In genomic region chr13:106867249-106867648, GRCh38 we compare ENCODE assay signal across 13 cellular contexts.
A peak's percentile ranks its signal among the peaks of the same experiment; 100 is the strongest.
DNase-seq lines count a peak whose midpoint lies in the region; ATAC-seq, FAIRE-seq and TF ChIP-seq lines count a peak whose summit lies in the region.
"Had no signal": no experiment of that assay in that cellular context is flagged by ENCODE, and none has a peak within 500 bp of the region (broad histone marks: within the 10 kb centered on the region; RNA-seq: fewer than 3 reads in every experiment).

No MANE protein-coding gene starts in this region.

- no peaks in the 10 kb centered on the region for H3K36me3 ChIP-seq in A673 (ENCODE audit: insufficient read depth, low read length, poor library complexity, severe bottlenecking)
- no peaks in the 10 kb centered on the region for H3K36me3 ChIP-seq in pancreas
- H3K36me3 ChIP-seq: right lobe of liver had no signal

- H3K27ac ChIP-seq in A673 (ENCODE audit: low read depth, low read length, poor library complexity, severe bottlenecking) (no peak overlapping the region), pancreas (no peak overlapping the region)
- H3K27ac ChIP-seq: right lobe of liver had no signal

- WGBS in pancreas, 2 donors: 17 to 20% methylated on average over 13 of the region's 13 CpGs

- H3K27me3 ChIP-seq in A673 (replicated peaks; ENCODE audit: insufficient read depth, low read depth, low read length, poor library complexity): peaks cover 30% of the 10 kb centered on the region
- no peaks in the 10 kb centered on the region for H3K27me3 ChIP-seq in pancreas
- H3K27me3 ChIP-seq: right lobe of liver had no signal

- no peak for FAIRE-seq in pancreas (lab: Jason Lieb, UNC)

- POLR2A ChIA-PET in A673 (lab: Charles Lee; ENCODE audit: low non-redundant PET): no interaction called here

- BruUV-seq in A673 (replicated peaks; lab: Mats Ljungman, UMichigan): no TSS peak

- peaks cover 8% of the 10 kb centered on the region for H3K27me3 Mint-ChIP-seq in activated T-cell treated with anti-CD3 and anti-CD28 coated beads, Interleukin-2, amount 50 U/mL, for 24 hours
- H3K27me3 Mint-ChIP-seq: effector memory CD8-positive, alpha-beta T cell had no signal

- peak in 3 of 4 donors; percentile 43 to 65 (median 59) for ATAC-seq in pancreas
- ATAC-seq: activated T-cell treated with anti-CD3 and anti-CD28 coated beads, Interleukin-2, amount 50 U/mL, for 72 hours; effector memory CD8-positive, alpha-beta T cell had no signal

- H3K4me3 ChIP-seq in A673 (ENCODE audit: low read depth, low read length, poor library complexity, severe bottlenecking) (no peak overlapping the region), pancreas (peak overlapping the region in 1 of 4 donors; percentile 32)
- H3K4me3 ChIP-seq: right lobe of liver had no signal

- no peaks in the 10 kb centered on the region for H3K9me3 ChIP-seq in A673 (ENCODE audit: low read depth, low read length, poor library complexity, severe bottlenecking)
- H3K9me3 ChIP-seq in pancreas: no peaks in the 10 kb centered on the region
- H3K9me3 ChIP-seq: right lobe of liver had no signal

- H3K27ac Mint-ChIP-seq in activated T-cell treated with anti-CD3 and anti-CD28 coated beads, Interleukin-2, amount 50 U/mL, for 24 hours: no peak overlapping the region
- H3K27ac Mint-ChIP-seq: activated T-cell treated with anti-CD3 and anti-CD28 coated beads, Interleukin-2, amount 50 U/mL, for 72 hours; effector memory CD8-positive, alpha-beta T cell had no signal

- intact Hi-C loops in A673 (cut with micrococcal nuclease; ENCODE audit: unreplicated experiment) (no loop called here), pancreas (cut with DNase I) (no loop called here)

- DNase-seq in A673 (ENCODE audit: low spot score): peak; percentile 5
- peak; percentile 64 for DNase-seq in OCI-M1 (lab: John Stamatoyannopoulos, UW)
- DNase-seq in fibroblast of peridontal ligament (ENCODE audit: extremely low read depth): peak; percentile 8
- no peak for DNase-seq in pancreas
- DNase-seq in activated T-cell treated with anti-CD3 and anti-CD28 coated beads, Interleukin-2, amount 50 U/mL, for 24 hours: no peak
- DNase-seq in effector CD4-positive, alpha-beta T cell: no peak
- DNase-seq in activated naive CD4-positive, alpha-beta T cell treated with anti-CD3 and anti-CD28 coated beads, Interleukin-2, amount 50 U/mL, for 16 hours: no peak
- no peak for DNase-seq in NAMALWA (ENCODE audit: low spot score)
- DNase-seq: activated T-cell treated with anti-CD3 and anti-CD28 coated beads, Interleukin-2, amount 50 U/mL, for 72 hours; AML-193; effector memory CD8-positive, alpha-beta T cell; NCI-H1436 treated with DMSO at 0.1 percent for 48 hours; right lobe of liver had no signal

- H3K4me3 Mint-ChIP-seq in activated T-cell treated with anti-CD3 and anti-CD28 coated beads, Interleukin-2, amount 50 U/mL, for 24 hours: no peak overlapping the region
- H3K4me3 Mint-ChIP-seq: activated T-cell treated with anti-CD3 and anti-CD28 coated beads, Interleukin-2, amount 50 U/mL, for 72 hours; effector memory CD8-positive, alpha-beta T cell had no signal

- TF ChIP-seq CTCF in A673 (conservative IDR thresholded peaks at IDR 0.05; ENCODE audit: low read depth, low read length) (no peak), pancreas (IDR thresholded peaks at IDR 0.05) (no peak)

- H3K4me1 Mint-ChIP-seq in activated T-cell treated with anti-CD3 and anti-CD28 coated beads, Interleukin-2, amount 50 U/mL, for 24 hours (ENCODE audit: low read depth): peaks cover 2% of the 10 kb centered on the region

- no peaks in the 10 kb centered on the region for H3K36me3 Mint-ChIP-seq in activated T-cell treated with anti-CD3 and anti-CD28 coated beads, Interleukin-2, amount 50 U/mL, for 24 hours (ENCODE audit: low read depth)

- H3K9me3 Mint-ChIP-seq in activated T-cell treated with anti-CD3 and anti-CD28 coated beads, Interleukin-2, amount 50 U/mL, for 24 hours: no peaks in the 10 kb centered on the region

- CTCF ChIA-PET in A673 (lab: Charles Lee): no interaction called here

- H3K4me1 ChIP-seq in A673 (ENCODE audit: insufficient read depth, low read length, poor library complexity, severe bottlenecking): no peaks in the 10 kb centered on the region
- no peaks in the 10 kb centered on the region for H3K4me1 ChIP-seq in pancreas
- H3K4me1 ChIP-seq: right lobe of liver had no signal

Comparison
In these comparisons a context has a peak if more than half of its experiments do, and no peak if none do; other contexts are left out.
1. DNase-seq: peak in A673 (single experiment), OCI-M1 (single experiment) and fibroblast of peridontal ligament (single experiment); none in pancreas (0 of 6), activated T-cell treated with anti-CD3 and anti-CD28 coated beads, Interleukin-2, amount 50 U/mL, for 24 hours (single experiment), effector CD4-positive, alpha-beta T cell (single experiment), activated naive CD4-positive, alpha-beta T cell treated with anti-CD3 and anti-CD28 coated beads, Interleukin-2, amount 50 U/mL, for 16 hours (single experiment) and NAMALWA (single experiment).